Comparison of ENCODE assay signal across 10 cellular contexts in genomic region chr7:867001-867405, GRCh38. TPM values are rescaled to one million over a fixed set of nuclear protein-coding genes. Genes with fewer than 3 reads are reported as not detected.
DNase-seq lines count a peak whose midpoint lies in the region; ATAC-seq and TF ChIP-seq lines count a peak whose summit lies in the region.
"Had no signal": no experiment of that assay in that cellular context is flagged by ENCODE, and none has a peak within 500 bp of the region (broad histone marks: within the 10 kb centered on the region; RNA-seq: fewer than 3 reads in every experiment).

No MANE protein-coding gene starts in this region.

- TF ChIP-seq CTCF in RWPE1 (conservative IDR thresholded peaks at IDR 0.05; ENCODE audit: low read depth) (no peak), fibroblast of pulmonary artery (IDR thresholded peaks at IDR 0.05; ENCODE audit: low read length, missing control alignments) (no peak), omental fat pad (IDR thresholded peaks at IDR 0.05) (no peak)

- H3K4me3 ChIP-seq in fibroblast of pulmonary artery (replicated peaks; ENCODE audit: low read depth, low read length), result no peak overlapping the region

- CTCF ChIA-PET in RWPE1 (lab: Yijun Ruan, JAX), result interaction anchor here (0.8 to 0.9 kb wide), 2 partner anchors 15 to 354 kb away, joined by 5 read pairs; no protein-coding TSS in a partner anchor

- ATAC-seq in omental fat pad (ENCODE audit: low FRiP score), result peak; percentile 36

- DNase-seq in A172 (ENCODE audit: low spot score), result peak; percentile 78
- peak; percentile 26 for DNase-seq in RWPE1 (ENCODE audit: low spot score)
- DNase-seq in fibroblast of pulmonary artery (ENCODE audit: low read depth), result peak; percentile 51
- DNase-seq in omental fat pad (ENCODE audit: low spot score), result no peak
- DNase-seq in dedifferentiated amniotic fluid mesenchymal stem cell (ENCODE audit: extremely low spot score), result no peak
- no peak for DNase-seq in activated CD4-positive, alpha-beta T cell treated with anti-CD3 and anti-CD28 coated beads for 1 hour
- DNase-seq in activated CD8-positive, alpha-beta memory T cell treated with anti-CD3 and anti-CD28 coated beads, Interleukin-2, amount 50 U/mL, for 4 hours, result no peak
- DNase-seq in NOMO-1 treated with dmso at 0.1 percent for 144 hours (lab: John Stamatoyannopoulos, UW; ENCODE audit: unreplicated experiment), result no peak
- DNase-seq: activated naive CD8-positive, alpha-beta T cell treated with anti-CD3 and anti-CD28 coated beads, Interleukin-2, amount 50 U/mL, for 24 hours; NCI-H146 had no signal

- POLR2A ChIA-PET in RWPE1 (lab: Yijun Ruan, JAX; ENCODE audit: low non-redundant PET), result no interaction called here

- peak overlapping the region; percentile 98 for H3K27ac ChIP-seq in RWPE1

RNA-seq across cellular contexts. Expression of gene GET4, which starts 9.4 kb away (rescaled TPM):
- total RNA-seq in A172 (2014; rRNA removed; shearing (Covaris generic)), result 55.3 and 56.3 TPM in 2 replicates
- 10 to 100 TPM; 18.7 to 28.5 (median 23.5) TPM for total RNA-seq in omental fat pad

RNA-seq across cellular contexts. Expression of gene SUN1, which starts 34.7 kb away (rescaled TPM):
- 103 and 123 TPM in 2 replicates for total RNA-seq in A172 (2014; rRNA removed; shearing (Covaris generic))
- total RNA-seq in omental fat pad, result 100 to 1,000 TPM; 124 to 245 (median 174) TPM

Comparison
In these comparisons a context has a peak if more than half of its experiments do, and no peak if none do; other contexts are left out.
1. DNase-seq: peak in A172 (single experiment), RWPE1 (single experiment) and fibroblast of pulmonary artery (single experiment); none in omental fat pad (single experiment), dedifferentiated amniotic fluid mesenchymal stem cell (single experiment), activated CD4-positive, alpha-beta T cell treated with anti-CD3 and anti-CD28 coated beads for 1 hour (single experiment), activated CD8-positive, alpha-beta memory T cell treated with anti-CD3 and anti-CD28 coated beads, Interleukin-2, amount 50 U/mL, for 4 hours (single experiment) and NOMO-1 treated with dmso at 0.1 percent for 144 hours (single experiment).